11 cellular contexts compared by ENCODE assay signal in genomic region chr2:205714789-205715411, GRCh38. TPM values are rescaled to one million over a fixed set of nuclear protein-coding genes. Genes with fewer than 3 reads are reported as not detected.
DNase-seq lines count a peak whose midpoint lies in the region; ATAC-seq and TF ChIP-seq lines count a peak whose summit lies in the region.
"Had no signal": no experiment of that assay in that cellular context is flagged by ENCODE, and none has a peak within 500 bp of the region (broad histone marks: within the 10 kb centered on the region; RNA-seq: fewer than 3 reads in every experiment).

No MANE protein-coding gene starts in this region.

- H3K4me3 ChIP-seq in dorsolateral prefrontal cortex (no peak overlapping the region), ovary (no peak overlapping the region)

- H3K4me3 Mint-ChIP-seq in CD14-positive monocyte: peak overlapping the region in 1 of 2 donors; percentile 67
- H3K4me3 Mint-ChIP-seq in progenitor cell of endocrine pancreas (ENCODE audit: low read depth): no peak overlapping the region
- H3K4me3 Mint-ChIP-seq: natural killer cell had no signal

- H3K4me1 Mint-ChIP-seq in CD14-positive monocyte: peaks cover 26% of the 10 kb centered on the region
- peaks cover 17% of the 10 kb centered on the region for H3K4me1 Mint-ChIP-seq in progenitor cell of endocrine pancreas (ENCODE audit: low read depth)
- H3K4me1 Mint-ChIP-seq: natural killer cell had no signal

- no peaks in the 10 kb centered on the region for H3K9me3 ChIP-seq in ovary

- WGBS in ovary, 3 donors: 39 to 52% (median 48%) methylated on average over 7 of the region's 7 CpGs

- peaks cover 9 to 22% (median 15%) of the 10 kb centered on the region in 3 donors for H3K27me3 Mint-ChIP-seq in CD14-positive monocyte (ENCODE audit: low read depth in 3 of 3)
- H3K27me3 Mint-ChIP-seq in progenitor cell of endocrine pancreas: peaks cover 22% of the 10 kb centered on the region

- H3K4me1 ChIP-seq in ovary (ENCODE audit: insufficient read depth): peaks cover 14% of the 10 kb centered on the region

- peaks cover 0 to 3% (median 0%) of the 10 kb centered on the region in 45 donors for H3K27me3 ChIP-seq in dorsolateral prefrontal cortex
- H3K27me3 ChIP-seq in ovary: no peaks in the 10 kb centered on the region

- no peak for TF ChIP-seq EP300 in ovary (IDR thresholded peaks at IDR 0.05)

- peak; percentile 21 for ATAC-seq in HG03175 (IDR thresholded peaks at IDR 0.05; ENCODE audit: unreplicated experiment)
- no peak for ATAC-seq in HG02763 (IDR thresholded peaks at IDR 0.05; ENCODE audit: unreplicated experiment)
- ATAC-seq: natural killer cell had no signal

- TF ChIP-seq POLR2A in ovary (IDR thresholded peaks at IDR 0.05): no peak

- peak overlapping the region; percentile 88 to 97 (median 93) for H3K27ac Mint-ChIP-seq in CD14-positive monocyte
- H3K27ac Mint-ChIP-seq in progenitor cell of endocrine pancreas: no peak overlapping the region
- H3K27ac Mint-ChIP-seq: natural killer cell had no signal

- no peak for DNase-seq in CD14-positive monocyte (ENCODE audit: low spot score)
- no peak for DNase-seq in dorsolateral prefrontal cortex
- DNase-seq in ovary: no peak
- no peak for DNase-seq in progenitor cell of endocrine pancreas (ENCODE audit: low spot score, unreplicated experiment)
- no peak for DNase-seq in SW480 (ENCODE audit: low spot score)
- DNase-seq in stimulated activated CD4-positive, alpha-beta T cell treated with anti-CD3 and anti-CD28 coated beads, Interleukin-4, amount 100 ng/mL, for 24 hours: no peak
- DNase-seq: natural killer cell, NCI-H748 treated with DMSO at 0.1 percent for 48 hours, T-helper 1 cell had no signal

- peak overlapping the region in 45 of 59 donors; percentile 2 to 76 (median 48) for H3K27ac ChIP-seq in dorsolateral prefrontal cortex
- H3K27ac ChIP-seq in ovary: peak overlapping the region; percentile 25 to 34

- H3K36me3 Mint-ChIP-seq in CD14-positive monocyte (peaks cover 0 to 2% of the 10 kb centered on the region in 2 donors), progenitor cell of endocrine pancreas (ENCODE audit: insufficient read depth) (no peaks in the 10 kb centered on the region)
- H3K36me3 Mint-ChIP-seq: natural killer cell had no signal

- no peaks in the 10 kb centered on the region for H3K36me3 ChIP-seq in ovary

- TF ChIP-seq CTCF in CD14-positive monocyte (IDR thresholded peaks at IDR 0.05) (no peak), dorsolateral prefrontal cortex (IDR thresholded peaks at IDR 0.05 in 54 of 56, conservative IDR thresholded peaks at IDR 0.05 in 2 of 56; ENCODE audit: low read depth in 1 of 56, partially characterized antibody in 56 of 56) (no peak), ovary (IDR thresholded peaks at IDR 0.05) (no peak), progenitor cell of endocrine pancreas (IDR thresholded peaks at IDR 0.05; ENCODE audit: unreplicated experiment) (no peak)

- H3K9me3 Mint-ChIP-seq in CD14-positive monocyte (peaks cover 0 to 2% (median 0%) of the 10 kb centered on the region in 7 donors), progenitor cell of endocrine pancreas (ENCODE audit: low read depth) (no peaks in the 10 kb centered on the region)
- H3K9me3 Mint-ChIP-seq: natural killer cell had no signal

- intact Hi-C loops in CD14-positive monocyte (cut with micrococcal nuclease): no loop called here
- intact Hi-C loops in dorsolateral prefrontal cortex (cut with DNase I): no loop called here
- intact Hi-C loops in ovary (cut with DNase I): no loop called here

RNA-seq across cellular contexts. Expression of gene NRP2, which starts 32.6 kb away (rescaled TPM):
- polyA plus RNA-seq in CD14-positive monocyte (1 to 10 TPM in 1 of 2 donors, under 1 TPM in 1; 0.97 to 1.6 TPM), ovary (100 to 1,000 TPM in 1 of 2 donors, 10 to 100 TPM in 1; 72.7 to 111 TPM)
- total RNA-seq in dorsolateral prefrontal cortex (10 to 100 TPM; 13.0 to 43.9 (median 24.5) TPM), ovary (100 to 1,000 TPM in 5 of 7 donors, 10 to 100 TPM in 2; 47.9 to 143 (median 106) TPM), progenitor cell of endocrine pancreas (6.3 and 14.3 TPM in 2 replicates)
